ENCODE assay signal across 10 cellular contexts in the genomic region with DNA sequence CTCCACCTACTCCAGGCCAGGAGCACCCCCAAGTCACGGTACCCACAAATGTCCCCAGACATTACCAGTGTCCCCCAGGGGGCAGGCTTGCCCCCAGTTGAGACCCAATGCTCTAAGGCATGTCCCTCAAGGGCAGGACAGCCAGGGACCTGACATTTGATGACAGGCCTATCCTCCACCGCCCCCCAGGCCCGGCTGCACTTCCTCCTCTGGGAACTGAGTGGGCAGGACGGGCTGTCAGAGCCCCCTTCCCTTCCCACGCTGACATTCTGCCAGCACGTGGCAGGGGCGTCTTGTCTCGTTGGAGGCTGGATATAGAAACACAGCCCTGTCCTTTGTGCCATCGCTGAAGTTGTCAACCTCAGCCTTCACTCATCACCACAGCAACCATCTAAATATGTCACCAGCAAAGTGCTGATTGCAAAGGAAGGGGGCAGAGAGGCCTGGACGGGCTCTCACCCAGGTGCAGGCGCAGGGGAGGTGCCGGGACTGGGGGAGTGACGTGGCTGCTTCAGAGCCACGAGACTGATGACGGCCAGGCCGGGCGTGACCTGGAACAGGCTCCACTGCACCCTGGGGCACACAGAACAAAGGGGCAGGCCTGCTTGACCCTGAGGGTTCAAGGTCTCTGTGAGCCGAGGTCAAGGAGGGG. TPM values are rescaled to one million over a fixed set of nuclear protein-coding genes. Genes with fewer than 3 reads are reported as not detected.
DNase-seq lines count a peak whose midpoint lies in the region; ATAC-seq, FAIRE-seq and TF ChIP-seq lines count a peak whose summit lies in the region.
"Had no signal": no experiment of that assay in that cellular context is flagged by ENCODE, and none has a peak within 500 bp of the region (broad histone marks: within the 10 kb centered on the region; RNA-seq: fewer than 3 reads in every experiment).

No MANE protein-coding gene starts in this region.

- H3K4me3 Mint-ChIP-seq in naive B cell = peak overlapping the region; percentile 45 to 83 (median 71)

- H3K27ac ChIP-seq in angular gyrus (ENCODE audit: low read depth, low read length) = peak overlapping the region; percentile 91

- peak; percentile 98 for FAIRE-seq in GM12891 (lab: Jason Lieb, UNC)

- no peaks in the 10 kb centered on the region for H3K27me3 Mint-ChIP-seq in naive B cell

- H3K4me1 Mint-ChIP-seq in naive B cell = peaks cover 39 to 74% (median 57%) of the 10 kb centered on the region in 3 donors

- peak overlapping the region; percentile 99 to 100 (median 99) for H3K27ac Mint-ChIP-seq in naive B cell

- TF ChIP-seq POLR2A in GM12891 (IDR thresholded peaks at IDR 0.05; ENCODE audit: low read depth, low read length) = no peak

- peaks cover 0 to 11% (median 2%) of the 10 kb centered on the region in 7 donors for H3K9me3 Mint-ChIP-seq in naive B cell

- ATAC-seq in HG02759 (IDR thresholded peaks at IDR 0.05; ENCODE audit: unreplicated experiment) (peak; percentile 76), naive B cell (ENCODE audit: low read depth in 2 of 2) (peak; percentile 83 to 84), HG02588 (IDR thresholded peaks at IDR 0.05; ENCODE audit: unreplicated experiment) (no peak)

- peaks cover 5 to 15% of the 10 kb centered on the region in 2 donors for H3K36me3 Mint-ChIP-seq in naive B cell

- peak; percentile 65 for DNase-seq in GM12891 (ENCODE audit: insufficient read length, low spot score)
- peak; percentile 90 for DNase-seq in naive B cell
- no peak for DNase-seq in NCI-H345 treated with DMSO at 0.1 percent for 48 hours (lab: John Stamatoyannopoulos, UW; ENCODE audit: unreplicated experiment)
- no peak for DNase-seq in effector CD8-positive, alpha-beta T cell (lab: John Stamatoyannopoulos, UW)
- no peak for DNase-seq in activated CD4-positive, alpha-beta T cell treated with anti-CD3 and anti-CD28 coated beads, Interleukin-2, amount 50 U/mL, for 48 hours
- DNase-seq: foreskin melanocyte, NCI-H187 treated with DMSO at 0.1 percent for 48 hours had no signal

TF ChIP-seq in GM12891, 5 proteins besides CTCF, POLR2A, EP300 and RAD21:
- TF ChIP-seq SPI1 (IDR thresholded peaks at IDR 0.05; ENCODE audit: low read depth, low read length) (peak; percentile 29), POLR2AphosphoS5 (IDR thresholded peaks at IDR 0.05; ENCODE audit: low read depth, low read length) (no peak), POU2F2 (IDR thresholded peaks at IDR 0.05; ENCODE audit: low read depth, low read length) (peak; percentile 9; the same call in 1 of the 2 replicates)

RNA-seq across cellular contexts. Expression of a gene that starts 38.4 kb away (rescaled TPM):
- polyA plus RNA-seq in GM12891 (2012; ENCODE audit: low read depth, missing spikeins) = 6.4 TPM
- polyA plus RNA-seq in naive B cell (ENCODE audit: low read depth in 6 of 6) = 10 to 100 TPM; 49.1 to 72.0 (median 60.9) TPM

RNA-seq across cellular contexts. Expression of a gene that starts 57.1 kb away (rescaled TPM):
- polyA plus RNA-seq in GM12891 (2012; ENCODE audit: low read depth, missing spikeins) = 0.08 TPM
- polyA plus RNA-seq in naive B cell (ENCODE audit: low read depth in 6 of 6) = 1 to 10 TPM in 5 of 6 donors, under 1 TPM in 1; 0.92 to 2.7 (median 1.5) TPM

Comparison
In these comparisons a context has a peak if more than half of its experiments do, and no peak if none do; other contexts are left out.
1. DNase-seq: peak in GM12891 (single experiment) and naive B cell (single experiment); none in NCI-H345 treated with DMSO at 0.1 percent for 48 hours (single experiment), effector CD8-positive, alpha-beta T cell (single experiment) and activated CD4-positive, alpha-beta T cell treated with anti-CD3 and anti-CD28 coated beads, Interleukin-2, amount 50 U/mL, for 48 hours (0 of 2).